Comparison of ENCODE assay signal across 24 cellular contexts in genomic region chr22:21741790-21742189, GRCh38.
"Had no signal": no experiment of that assay in that cellular context is flagged by ENCODE, and none has a peak within 500 bp of the region (broad histone marks: within the 10 kb centered on the region; RNA-seq: fewer than 3 reads in every experiment).

No MANE protein-coding gene starts in this region.

- FAIRE-seq: colon, kidney, pancreas had no signal

- H3K27ac Mint-ChIP-seq: dendritic cell treated with granulocyte-macrophage colony-stimulating factor and Interleukin-4, amounts not matched to agents 40 ng/mL and 50 ng/mL, for 4 days; stimulated activated memory B cell treated with anti-CD40 and anti-IgM and Interleukin-4, amounts not matched to agents 10 μg/mL and 1 μg/mL and 100 μg/mL, for 72 hours; stimulated activated naive CD8-positive, alpha-beta T cell treated with anti-CD3 and anti-CD28 coated beads, Interleukin-15, Interleukin-2, amounts not matched to agents 100 ng/mL and 50 ng/mL, for 24 hours had no signal

- H3K4me1 Mint-ChIP-seq: neural crest cell; stimulated activated memory B cell treated with anti-CD40 and anti-IgM and Interleukin-4, amounts not matched to agents 10 μg/mL and 1 μg/mL and 100 μg/mL, for 72 hours had no signal

- H3K9me3 Mint-ChIP-seq: dendritic cell treated with granulocyte-macrophage colony-stimulating factor and Interleukin-4, amounts not matched to agents 40 ng/mL and 50 ng/mL, for 4 days; effector memory CD8-positive, alpha-beta T cell; naive B cell; neural crest cell; stimulated activated memory B cell treated with anti-CD40 and anti-IgM and Interleukin-4, amounts not matched to agents 10 μg/mL and 1 μg/mL and 100 μg/mL, for 72 hours; stimulated activated naive CD8-positive, alpha-beta T cell treated with anti-CD3 and anti-CD28 coated beads, Interleukin-15, Interleukin-2, amounts not matched to agents 100 ng/mL and 50 ng/mL, for 24 hours had no signal

- H3K4me3 ChIP-seq: esophagus squamous epithelium, gastroesophageal sphincter, lung, pancreas, prostate gland, right lobe of liver, tibial artery, upper lobe of left lung, uterus had no signal

- H3K36me3 ChIP-seq: esophagus squamous epithelium, gastroesophageal sphincter, pancreas, prostate gland, right lobe of liver, tibial artery, upper lobe of left lung, uterus had no signal

- H3K36me3 Mint-ChIP-seq: naive B cell; stimulated activated memory B cell treated with anti-CD40 and anti-IgM and Interleukin-4, amounts not matched to agents 10 μg/mL and 1 μg/mL and 100 μg/mL, for 72 hours had no signal

- H3K4me3 Mint-ChIP-seq: dendritic cell treated with granulocyte-macrophage colony-stimulating factor and Interleukin-4, amounts not matched to agents 40 ng/mL and 50 ng/mL, for 4 days; effector memory CD8-positive, alpha-beta T cell; naive B cell; neural crest cell; stimulated activated memory B cell treated with anti-CD40 and anti-IgM and Interleukin-4, amounts not matched to agents 10 μg/mL and 1 μg/mL and 100 μg/mL, for 72 hours; stimulated activated naive CD8-positive, alpha-beta T cell treated with anti-CD3 and anti-CD28 coated beads, Interleukin-15, Interleukin-2, amounts not matched to agents 100 ng/mL and 50 ng/mL, for 24 hours had no signal

- DNase-seq: effector memory CD8-positive, alpha-beta T cell; esophagus squamous epithelium; foreskin fibroblast; kidney; left colon; left ventricle myocardium superior; mesendoderm; naive B cell; nucleus accumbens; pancreas; retina; right lobe of liver; stimulated activated CD4-positive, alpha-beta T cell treated with anti-CD3 and anti-CD28 coated beads, Interleukin-4, amount 100 ng/mL, for 24 hours; tibial artery; upper lobe of left lung; uterus had no signal

- H3K27me3 ChIP-seq: esophagus squamous epithelium, gastroesophageal sphincter, pancreas, right lobe of liver, tibial artery, upper lobe of left lung, uterus had no signal

- H3K27me3 Mint-ChIP-seq: dendritic cell treated with granulocyte-macrophage colony-stimulating factor and Interleukin-4, amounts not matched to agents 40 ng/mL and 50 ng/mL, for 4 days; effector memory CD8-positive, alpha-beta T cell; naive B cell; stimulated activated memory B cell treated with anti-CD40 and anti-IgM and Interleukin-4, amounts not matched to agents 10 μg/mL and 1 μg/mL and 100 μg/mL, for 72 hours had no signal

- ATAC-seq: effector memory CD8-positive, alpha-beta T cell; gastroesophageal sphincter; left colon; left ventricle myocardium superior; pancreas; stimulated activated memory B cell treated with anti-CD40 and anti-IgM and Interleukin-4, amounts not matched to agents 10 μg/mL and 1 μg/mL and 100 μg/mL, for 72 hours had no signal
